Comparison of ENCODE assay signal across 23 cellular contexts in the genomic region with DNA sequence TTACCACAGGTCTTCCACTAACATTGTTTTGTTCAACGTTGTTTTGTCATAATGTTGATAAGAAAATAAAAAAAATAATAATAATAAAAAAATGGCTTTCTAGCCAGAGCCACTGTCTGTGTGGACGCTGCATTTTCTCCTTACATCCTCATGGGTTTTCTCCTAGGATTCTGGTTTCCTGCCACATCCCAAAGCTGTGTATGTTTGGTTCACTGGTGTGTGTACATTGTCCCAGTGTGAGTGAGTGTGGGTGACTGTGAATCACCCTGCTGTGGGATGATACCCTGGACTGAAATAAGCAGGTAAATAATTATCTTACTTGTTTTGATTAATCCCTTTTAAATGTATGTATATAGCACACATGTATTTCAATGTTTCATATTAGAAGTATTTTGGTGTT.
"Had no signal": no experiment of that assay in that cellular context is flagged by ENCODE, and none has a peak within 500 bp of the region (broad histone marks: within the 10 kb centered on the region; RNA-seq: fewer than 3 reads in every experiment).

No MANE protein-coding gene starts in this region.

- H3K9me3 ChIP-seq: esophagus squamous epithelium, left lung, neutrophil, prostate gland, sigmoid colon, stomach, thyroid gland, vagina had no signal

- H3K27ac Mint-ChIP-seq: naive thymus-derived CD8-positive, alpha-beta T cell; stimulated activated effector memory CD8-positive, alpha-beta T cell treated with anti-CD3 and anti-CD28 coated beads, Interleukin-12 subunit alpha, Interleukin-12 subunit beta, amount 100 ng/mL, for 72 hours had no signal

- DNase-seq: dermis blood vessel endothelial cell; effector memory CD4-positive, alpha-beta T cell; erythroblast; esophagus squamous epithelium; head of caudate nucleus; kidney; left lung; naive thymus-derived CD8-positive, alpha-beta T cell; right cardiac atrium; sigmoid colon; stimulated activated CD4-positive, alpha-beta T cell treated with anti-CD3 and anti-CD28 coated beads, Interleukin-2, amount 100 ng/mL, for 24 hours; stimulated activated CD4-positive, alpha-beta T cell treated with anti-CD3 and anti-CD28 coated beads, Interleukin-4, amount 100 ng/mL, for 24 hours; stimulated activated naive CD4-positive, alpha-beta T cell treated with Interleukin-2 at 50 U/mL for 16 hours; stomach; thyroid gland; trophoblast cell had no signal

- FAIRE-seq: endothelial cell of umbilical vein, frontal cortex, kidney had no signal

- H3K36me3 ChIP-seq: esophagus squamous epithelium, left lung, neutrophil, prostate gland, sigmoid colon, stomach, thyroid gland, vagina had no signal

- H3K27ac ChIP-seq: coronary artery, esophagus squamous epithelium, left lung, neutrophil, prostate gland, sigmoid colon, stomach, thyroid gland, vagina had no signal

- ATAC-seq: left lung; naive thymus-derived CD8-positive, alpha-beta T cell; right cardiac atrium; stimulated activated effector memory CD8-positive, alpha-beta T cell treated with anti-CD3 and anti-CD28 coated beads, Interleukin-12 subunit alpha, Interleukin-12 subunit beta, amount 100 ng/mL, for 72 hours had no signal

- H3K4me1 ChIP-seq: esophagus squamous epithelium, left lung, prostate gland, sigmoid colon, stomach, thyroid gland, vagina had no signal

- H3K4me3 ChIP-seq: coronary artery, esophagus squamous epithelium, left lung, prostate gland, sigmoid colon, stomach, thyroid gland, vagina had no signal

- H3K27me3 ChIP-seq: esophagus squamous epithelium, left lung, neutrophil, sigmoid colon, stomach, thyroid gland, vagina had no signal

- H3K4me3 Mint-ChIP-seq: naive thymus-derived CD8-positive, alpha-beta T cell; stimulated activated effector memory CD8-positive, alpha-beta T cell treated with anti-CD3 and anti-CD28 coated beads, Interleukin-12 subunit alpha, Interleukin-12 subunit beta, amount 100 ng/mL, for 72 hours had no signal

- H3K4me1 Mint-ChIP-seq: naive thymus-derived CD8-positive, alpha-beta T cell; stimulated activated effector memory CD8-positive, alpha-beta T cell treated with anti-CD3 and anti-CD28 coated beads, Interleukin-12 subunit alpha, Interleukin-12 subunit beta, amount 100 ng/mL, for 72 hours had no signal

- H3K36me3 Mint-ChIP-seq: naive thymus-derived CD8-positive, alpha-beta T cell; stimulated activated effector memory CD8-positive, alpha-beta T cell treated with anti-CD3 and anti-CD28 coated beads, Interleukin-12 subunit alpha, Interleukin-12 subunit beta, amount 100 ng/mL, for 72 hours had no signal

- H3K27me3 Mint-ChIP-seq: naive thymus-derived CD8-positive, alpha-beta T cell had no signal
